Comparison of ENCODE assay signal across 25 cellular contexts in the genomic region with DNA sequence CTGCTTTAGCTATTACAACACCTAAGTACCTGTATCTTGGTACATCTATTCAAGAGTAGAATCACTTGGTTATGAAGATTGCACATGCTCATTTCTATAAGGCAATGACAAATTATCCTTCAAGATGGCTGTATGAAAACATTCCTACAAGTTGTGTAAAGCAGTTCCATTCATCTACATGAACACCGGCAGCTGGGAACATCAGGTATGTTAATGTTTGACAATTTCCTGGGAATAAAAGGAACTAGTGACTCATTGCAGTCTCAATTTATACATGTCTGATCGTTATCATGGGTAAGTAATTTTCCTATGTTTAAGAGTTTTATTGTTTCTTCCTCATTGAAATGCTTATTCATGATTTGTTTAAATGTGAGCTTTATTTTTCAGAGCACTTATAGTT.
DNase-seq lines count a peak whose midpoint lies in the region; ATAC-seq and TF ChIP-seq lines count a peak whose summit lies in the region.
"Had no signal": no experiment of that assay in that cellular context is flagged by ENCODE, and none has a peak within 500 bp of the region (broad histone marks: within the 10 kb centered on the region; RNA-seq: fewer than 3 reads in every experiment).

No MANE protein-coding gene starts in this region.

- H3K4me2 ChIP-seq in PC-3 (ENCODE audit: low read length): no peak overlapping the region
- no peak overlapping the region for H3K4me2 ChIP-seq in trophoblast cell (ENCODE audit: low read length)
- H3K4me2 ChIP-seq: neural progenitor cell had no signal

- no peak overlapping the region for H3K9ac ChIP-seq in PC-3 (ENCODE audit: low read length)
- no peak overlapping the region for H3K9ac ChIP-seq in trophoblast cell (ENCODE audit: low read length)
- H3K9ac ChIP-seq: GM23248, neural progenitor cell had no signal

- H3K4me3 ChIP-seq in PC-3 (ENCODE audit: low read length) (no peak overlapping the region), trophoblast cell (ENCODE audit: low read depth, low read length) (no peak overlapping the region)
- H3K4me3 ChIP-seq: GM23248, neural progenitor cell, right lobe of liver, upper lobe of left lung had no signal

- BruUV-seq in PC-3 (replicated peaks; lab: Mats Ljungman, UMichigan): no TSS peak

- no peak overlapping the region for H2BK120ac ChIP-seq in trophoblast cell (ENCODE audit: insufficient read depth, low read length, poor library complexity)

- H3K27ac ChIP-seq in PC-3 (ENCODE audit: low read length) (no peak overlapping the region), epithelial cell of prostate (peak overlapping the region; percentile 54), trophoblast cell (ENCODE audit: low read depth, low read length) (no peak overlapping the region)
- H3K27ac ChIP-seq: GM23248, neural progenitor cell, right lobe of liver, upper lobe of left lung had no signal

- no peaks in the 10 kb centered on the region for H3K9me2 ChIP-seq in PC-3 (replicated peaks; ENCODE audit: low read length)

- no peak overlapping the region for H4K91ac ChIP-seq in trophoblast cell (ENCODE audit: low read depth, low read length)

- no peak overlapping the region for H4K12ac ChIP-seq in trophoblast cell (ENCODE audit: low read depth, low read length)

- CTCF ChIA-PET in PC-3 (lab: Charles Lee): no interaction called here

- no CpG with 5 or more reads among the region's 2 CpGs for WGBS in trophoblast cell (ENCODE audit: extremely low coverage, insufficient coverage, insufficient read length)

- no peak for TF ChIP-seq CTCF in PC-3 (conservative IDR thresholded peaks at IDR 0.05; ENCODE audit: low read depth, low read length)

- H3K4ac ChIP-seq in trophoblast cell (ENCODE audit: low read depth, low read length): no peak overlapping the region

- no peak overlapping the region for H2AFZ ChIP-seq in PC-3 (ENCODE audit: low read length)
- no peak overlapping the region for H2AFZ ChIP-seq in trophoblast cell (ENCODE audit: insufficient read depth, low read length, poor library complexity)
- H2AFZ ChIP-seq: GM23248, neural progenitor cell had no signal

- peak; percentile 54; the same call in 1 of the 2 replicates for ATAC-seq in PC-3
- ATAC-seq: activated T-cell treated with anti-CD3 and anti-CD28 coated beads, Interleukin-2, amount 50 U/mL, for 4 hours; right lobe of liver; WTC11 had no signal

- no peak overlapping the region for H2BK12ac ChIP-seq in trophoblast cell (ENCODE audit: low read length)

- H3F3A ChIP-seq in PC-3 (ENCODE audit: low read length, unreplicated experiment): no peaks in the 10 kb centered on the region

- H3K9me3 ChIP-seq in PC-3 (ENCODE audit: low read length) (no peaks in the 10 kb centered on the region), trophoblast cell (ENCODE audit: insufficient read depth, low read depth, low read length) (no peaks in the 10 kb centered on the region)
- H3K9me3 ChIP-seq: right lobe of liver, upper lobe of left lung had no signal

- no peaks in the 10 kb centered on the region for H3K79me1 ChIP-seq in trophoblast cell (ENCODE audit: low read length)

- H2BK5ac ChIP-seq in trophoblast cell (ENCODE audit: low read depth, low read length, poor library complexity): no peak overlapping the region

- no peak overlapping the region for H4K8ac ChIP-seq in trophoblast cell (ENCODE audit: low read depth, low read length)

- H3K27me3 ChIP-seq in PC-3 (ENCODE audit: low read length) (no peaks in the 10 kb centered on the region), trophoblast cell (ENCODE audit: insufficient read depth, low read length) (no peaks in the 10 kb centered on the region)
- H3K27me3 ChIP-seq: neural progenitor cell, right lobe of liver, upper lobe of left lung had no signal

- H2AK5ac ChIP-seq in trophoblast cell (ENCODE audit: low read length): no peak overlapping the region

- H4K20me1 ChIP-seq in PC-3 (ENCODE audit: low read length): no peaks in the 10 kb centered on the region

- H3K36me3 ChIP-seq in PC-3 (ENCODE audit: low read depth, low read length): no peaks in the 10 kb centered on the region
- no peaks in the 10 kb centered on the region for H3K36me3 ChIP-seq in trophoblast cell (ENCODE audit: control insufficient read depth in 1 of 2, insufficient read depth in 2 of 2, low read length in 2 of 2)
- H3K36me3 ChIP-seq: neural progenitor cell, right lobe of liver, upper lobe of left lung had no signal

- H3K79me2 ChIP-seq in PC-3 (ENCODE audit: low read length): no peaks in the 10 kb centered on the region
- no peaks in the 10 kb centered on the region for H3K79me2 ChIP-seq in trophoblast cell (ENCODE audit: control insufficient read depth, insufficient read depth, low read length, poor library complexity)

- no peak overlapping the region for H3K18ac ChIP-seq in trophoblast cell (ENCODE audit: low read length)

- DNase-seq in ELR (ENCODE audit: low read depth) (peak; percentile 32), PC-3 (peak; percentile 53), epithelial cell of prostate (ENCODE audit: low read depth, low spot score) (peak; percentile 63), trophoblast cell (peak; percentile 1 to 4), occipital lobe (lab: John Stamatoyannopoulos, UW) (no peak), NCI-H128 (lab: John Stamatoyannopoulos, UW; ENCODE audit: unreplicated experiment) (no peak), HuH-7 (ENCODE audit: low spot score) (no peak)
- DNase-seq in activated naive CD4-positive, alpha-beta T cell treated with Interleukin-2 at 50 U/mL for 16 hours: no peak
- DNase-seq: activated CD4-positive, alpha-beta T cell treated with anti-CD3 and anti-CD28 coated beads, Interleukin-2, amount 10 ng/mL, durations not matched to agents 7 days and 5 days; activated T-cell treated with anti-CD3 and anti-CD28 coated beads, Interleukin-2, amount 50 U/mL, for 4 hours; GM23248; head of caudate nucleus; IMR-90; NCI-H1092 treated with DMSO at 0.1 percent for 48 hours; NCI-H2029 treated with DMSO at 0.1 percent for 48 hours; NCI-H345; NCI-H82; right lobe of liver; SHP77; stimulated activated CD4-positive, alpha-beta T cell treated with anti-CD3 and anti-CD28 coated beads, Interleukin-12 subunit alpha, Interleukin-12 subunit beta, amount 100 ng/mL, for 4 hours; stimulated activated CD4-positive, alpha-beta T cell treated with anti-CD3 and anti-CD28 coated beads, Interleukin-4, amount 100 ng/mL, for 1 hour; T1000; upper lobe of left lung had no signal

- H3K23ac ChIP-seq in trophoblast cell (ENCODE audit: low read length): no peak overlapping the region

- intact Hi-C loops in PC-3 (cut with micrococcal nuclease): no loop called here

- H3K4me1 ChIP-seq in PC-3 (ENCODE audit: insufficient read depth, low read length): no peaks in the 10 kb centered on the region
- no peaks in the 10 kb centered on the region for H3K4me1 ChIP-seq in trophoblast cell (ENCODE audit: control insufficient read depth in 1 of 2, insufficient read depth in 2 of 2, low read length in 2 of 2)
- H3K4me1 ChIP-seq: right lobe of liver, upper lobe of left lung had no signal

- POLR2A ChIA-PET in PC-3 (lab: Charles Lee; ENCODE audit: unreplicated experiment): interaction anchor here (0.5 kb wide), 1 partner anchor 456 kb away, joined by 3 read pairs; no protein-coding TSS in a partner anchor

- H3K14ac ChIP-seq in trophoblast cell (ENCODE audit: low read length): no peak overlapping the region

Comparison
In these comparisons a context has a peak if more than half of its experiments do, and no peak if none do; other contexts are left out.
1. DNase-seq: peak in ELR (single experiment), PC-3 (single experiment), epithelial cell of prostate (single experiment) and trophoblast cell (2 of 2); none in activated naive CD4-positive, alpha-beta T cell treated with Interleukin-2 at 50 U/mL for 16 hours (single experiment), occipital lobe (single experiment), NCI-H128 (single experiment) and HuH-7 (single experiment).